Comparison of ENCODE assay signal across 24 cellular contexts in genomic region chr2:222854773-222855700, GRCh38.
"Had no signal": no experiment of that assay in that cellular context is flagged by ENCODE, and none has a peak within 500 bp of the region (broad histone marks: within the 10 kb centered on the region; RNA-seq: fewer than 3 reads in every experiment).

No MANE protein-coding gene starts in this region.

- H3K27me3 ChIP-seq: esophagus squamous epithelium, gastrocnemius medialis, hepatocyte, pancreas, testis, transverse colon had no signal

- H3K36me3 ChIP-seq: esophagus squamous epithelium, gastrocnemius medialis, left ventricle myocardium inferior, pancreas, prostate gland, transverse colon had no signal

- DNase-seq: activated CD4-positive, alpha-beta T cell treated with anti-CD3 and anti-CD28 coated beads for 36 hours; activated CD4-positive, CD25-positive, alpha-beta regulatory T cell; activated CD8-positive, alpha-beta memory T cell treated with anti-CD3 and anti-CD28 coated beads, Interleukin-2, amount 10 ng/mL, durations not matched to agents 7 days and 5 days; activated CD8-positive, alpha-beta T cell treated with anti-CD3 and anti-CD28 coated beads, Interleukin-2, amount 10 ng/mL, durations not matched to agents 7 days and 5 days; activated naive CD8-positive, alpha-beta T cell treated with anti-CD3 and anti-CD28 coated beads, Interleukin-2, amount 50 U/mL, for 24 hours; activated T-cell treated with anti-CD3 and anti-CD28 coated beads, Interleukin-2, amount 50 U/mL, for 48 hours; effector CD4-positive, alpha-beta T cell; esophagus squamous epithelium; gastrocnemius medialis; islet precursor cell; left ventricle myocardium inferior; midbrain; naive thymus-derived CD4-positive, alpha-beta T cell; pancreas; stimulated activated CD4-positive, alpha-beta T cell treated with anti-CD3 and anti-CD28 coated beads, Interleukin-1b, Interleukin-23, amount 100 ng/mL, for 48 hours; stimulated activated CD4-positive, alpha-beta T cell treated with anti-CD3 and anti-CD28 coated beads, Interleukin-4, amount 100 ng/mL, for 4 hours; stimulated activated CD8-positive, alpha-beta memory T cell treated with anti-CD3 and anti-CD28 coated beads, Interleukin-4, amount 100 ng/mL, for 48 hours; stimulated activated naive CD4-positive, alpha-beta T cell; testis; transverse colon had no signal

- H3K79me2 ChIP-seq: hepatocyte had no signal

- H3K4me1 ChIP-seq: prostate gland had no signal

- H3K4me3 ChIP-seq: esophagus squamous epithelium, gastrocnemius medialis, hepatocyte, left ventricle myocardium inferior, pancreas, prostate gland, smooth muscle cell, testis, transverse colon had no signal

- H3K4me2 ChIP-seq: hepatocyte, smooth muscle cell had no signal

- H3K27ac ChIP-seq: epithelial cell of prostate, esophagus squamous epithelium, gastrocnemius medialis, hepatocyte, left ventricle myocardium inferior, pancreas, prostate gland, testis, transverse colon had no signal
